ENCODE assay signal across 11 cellular contexts in the genomic region with DNA sequence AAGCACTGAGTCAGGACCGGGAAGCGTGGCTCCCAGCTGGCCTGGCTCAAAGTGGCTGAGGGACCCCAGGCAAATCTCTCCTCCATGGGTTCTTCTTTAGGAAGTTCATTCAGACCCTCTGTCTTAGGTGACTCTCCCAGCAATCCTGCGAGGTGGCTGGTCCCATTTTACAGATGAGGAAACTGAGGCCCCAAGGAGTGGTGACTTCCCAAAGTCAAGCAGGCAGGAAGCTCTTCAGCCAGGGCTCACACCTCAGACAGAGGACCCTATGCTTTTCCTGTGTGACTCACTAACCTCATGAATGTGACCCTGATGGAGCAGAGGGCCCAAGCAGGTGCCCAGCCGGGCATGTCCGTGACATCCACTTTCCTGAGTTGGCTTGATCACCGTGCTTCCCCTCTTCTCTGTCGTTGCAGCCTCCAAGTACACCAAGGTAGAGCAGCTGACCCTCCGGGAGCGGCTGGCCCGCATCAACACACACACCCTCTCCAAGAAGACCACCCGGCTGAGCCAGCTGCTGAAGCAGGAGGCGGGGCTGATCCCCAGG. TPM values are rescaled to one million over a fixed set of nuclear protein-coding genes. Genes with fewer than 3 reads are reported as not detected.
DNase-seq lines count a peak whose midpoint lies in the region; ATAC-seq and TF ChIP-seq lines count a peak whose summit lies in the region.
"Had no signal": no experiment of that assay in that cellular context is flagged by ENCODE, and none has a peak within 500 bp of the region (broad histone marks: within the 10 kb centered on the region; RNA-seq: fewer than 3 reads in every experiment).

No MANE protein-coding gene starts in this region.

- H3K9me3 Mint-ChIP-seq in activated naive CD4-positive, alpha-beta T cell treated with anti-CD3 and anti-CD28 coated beads for 36 hours = no peaks in the 10 kb centered on the region
- H3K9me3 Mint-ChIP-seq: H9 had no signal

- POLR2A ChIA-PET in PC-9 (lab: Charles Lee; ENCODE audit: unreplicated experiment) = no interaction called here

- no peaks in the 10 kb centered on the region for H3K79me2 ChIP-seq in PC-9 (ENCODE audit: low read depth)
- H3K79me2 ChIP-seq in osteoblast (ENCODE audit: insufficient read depth, low read length) = no peaks in the 10 kb centered on the region

- DNase-seq in PC-9 (no peak), kidney epithelial cell (ENCODE audit: low read depth) (peak; percentile 47), osteoblast (ENCODE audit: insufficient read length, low spot score, missing footprints) (no peak)
- DNase-seq in activated naive CD4-positive, alpha-beta T cell (lab: John Stamatoyannopoulos, UW) = no peak
- no peak for DNase-seq in activated naive CD4-positive, alpha-beta T cell treated with anti-CD3 and anti-CD28 coated beads for 36 hours

- H3K4me2 ChIP-seq in BLaER1 treated with 17β-estradiol and CSF1 and Interleukin-3, amounts not matched to agents 10 nM and 100 nM = peak overlapping the region; percentile 47 to 77 (median 68)
- H3K4me2 ChIP-seq in PC-9 (no peak overlapping the region), osteoblast (ENCODE audit: insufficient read depth, low read length) (no peak overlapping the region)

- no peak overlapping the region for H3K27ac Mint-ChIP-seq in activated naive CD4-positive, alpha-beta T cell treated with anti-CD3 and anti-CD28 coated beads for 36 hours
- H3K27ac Mint-ChIP-seq: H9 had no signal

- peak; percentile 29 for ATAC-seq in GM21786 (IDR thresholded peaks at IDR 0.05; ENCODE audit: unreplicated experiment)
- no peak for ATAC-seq in GM18868 (IDR thresholded peaks at IDR 0.05; ENCODE audit: unreplicated experiment)

- CTCF ChIA-PET in PC-9 (lab: Charles Lee) = interaction anchor here (0.6 to 2.5 kb wide), 7 partner anchors 8 to 250 kb away, joined by 3 to 9 read pairs (median 5); no protein-coding TSS in a partner anchor
- CTCF ChIA-PET in activated naive CD4-positive, alpha-beta T cell treated with anti-CD3 and anti-CD28 coated beads for 36 hours (lab: Charles Lee) = interaction anchor here (0.8 to 3.8 kb wide), 27 partner anchors 9 to 260 kb away, joined by 3 to 19 read pairs (median 4); a partner anchor contains a TSS

- no peak overlapping the region for H3K4me3 Mint-ChIP-seq in activated naive CD4-positive, alpha-beta T cell treated with anti-CD3 and anti-CD28 coated beads for 36 hours
- H3K4me3 Mint-ChIP-seq: H9 had no signal

- H2AFZ ChIP-seq in PC-9 = no peak overlapping the region
- no peak overlapping the region for H2AFZ ChIP-seq in osteoblast (ENCODE audit: low read length)

- H3K9me3 ChIP-seq in BLaER1 treated with 17β-estradiol and CSF1 and Interleukin-3, amounts not matched to agents 10 nM and 100 nM (replicated peaks in 1 of 11) = no peaks in the 10 kb centered on the region
- H3K9me3 ChIP-seq in PC-9 (ENCODE audit: insufficient read depth, low read depth) (no peaks in the 10 kb centered on the region), osteoblast (ENCODE audit: low read depth, low read length) (no peaks in the 10 kb centered on the region)
- H3K9me3 ChIP-seq: colonic mucosa, Peyer's patch had no signal

- no peaks in the 10 kb centered on the region for H3K9me2 ChIP-seq in PC-9 (ENCODE audit: insufficient read depth)

- no peaks in the 10 kb centered on the region for H3K27me3 Mint-ChIP-seq in activated naive CD4-positive, alpha-beta T cell treated with anti-CD3 and anti-CD28 coated beads for 36 hours (ENCODE audit: low read depth)

- peak overlapping the region in 4 of 11 experiments; percentile 1 to 31 (median 14); a peak in 3 of 22 replicates for H3K27ac ChIP-seq in BLaER1 treated with 17β-estradiol and CSF1 and Interleukin-3, amounts not matched to agents 10 nM and 100 nM
- peak overlapping the region; percentile 54 for H3K27ac ChIP-seq in PC-9
- H3K27ac ChIP-seq in osteoblast (ENCODE audit: low read depth, low read length) = no peak overlapping the region
- H3K27ac ChIP-seq: colonic mucosa had no signal

- BruUV-seq in PC-9 (replicated peaks; lab: Mats Ljungman, UMichigan) = no TSS peak

- 0 out of 22 replicates have a peak, but pooled peaks cover 0 to 9% (median 0%) of the 10 kb centered on the region in 11 experiments for H4K20me1 ChIP-seq in BLaER1 treated with 17β-estradiol and CSF1 and Interleukin-3, amounts not matched to agents 10 nM and 100 nM
- H4K20me1 ChIP-seq in PC-9 (ENCODE audit: insufficient read depth) (no peaks in the 10 kb centered on the region), osteoblast (ENCODE audit: insufficient read depth, low read length) (no peaks in the 10 kb centered on the region)

- peaks cover 10 to 19% (median 18%) of the 10 kb centered on the region in 10 experiments; a peak in 19 of 20 replicates for H3K4me1 ChIP-seq in BLaER1 treated with 17β-estradiol and CSF1 and Interleukin-3, amounts not matched to agents 10 nM and 100 nM
- peaks cover 42% of the 10 kb centered on the region for H3K4me1 ChIP-seq in PC-9 (replicated peaks; ENCODE audit: insufficient read depth)
- H3K4me1 ChIP-seq in osteoblast (ENCODE audit: insufficient read depth, low read length) = peaks cover 8% of the 10 kb centered on the region
- H3K4me1 ChIP-seq: colonic mucosa had no signal

- peak overlapping the region in 1 of 11 experiments; percentile 15; a peak in 1 of 22 replicates for H3K9ac ChIP-seq in BLaER1 treated with 17β-estradiol and CSF1 and Interleukin-3, amounts not matched to agents 10 nM and 100 nM

- H3K27me3 ChIP-seq in BLaER1 treated with 17β-estradiol and CSF1 and Interleukin-3, amounts not matched to agents 10 nM and 100 nM = no peaks in the 10 kb centered on the region
- H3K27me3 ChIP-seq in PC-9 (ENCODE audit: insufficient read depth, low read depth) (no peaks in the 10 kb centered on the region), kidney epithelial cell (ENCODE audit: control insufficient read depth, insufficient read depth, low read length) (no peaks in the 10 kb centered on the region), osteoblast (ENCODE audit: insufficient read depth, low read length) (no peaks in the 10 kb centered on the region)
- H3K27me3 ChIP-seq: colonic mucosa, Peyer's patch had no signal

- peaks cover 8% of the 10 kb centered on the region for H3K4me1 Mint-ChIP-seq in activated naive CD4-positive, alpha-beta T cell treated with anti-CD3 and anti-CD28 coated beads for 36 hours (ENCODE audit: low read depth)

- H3K36me3 Mint-ChIP-seq in activated naive CD4-positive, alpha-beta T cell treated with anti-CD3 and anti-CD28 coated beads for 36 hours (ENCODE audit: low read depth) = no peaks in the 10 kb centered on the region

- H3K4me3 ChIP-seq in BLaER1 treated with 17β-estradiol and CSF1 and Interleukin-3, amounts not matched to agents 10 nM and 100 nM = no peak overlapping the region
- H3K4me3 ChIP-seq in PC-9 (no peak overlapping the region), kidney epithelial cell (ENCODE audit: low read depth, low read length) (no peak overlapping the region), osteoblast (ENCODE audit: insufficient read depth, low read length) (no peak overlapping the region)
- H3K4me3 ChIP-seq: colonic mucosa had no signal

- peaks cover 42% of the 10 kb centered on the region for H3F3A ChIP-seq in PC-9 (ENCODE audit: insufficient read depth, low read depth)

- TF ChIP-seq CTCF in PC-9 (conservative IDR thresholded peaks at IDR 0.05) (no peak), kidney epithelial cell (IDR thresholded peaks at IDR 0.05; ENCODE audit: insufficient read depth, low read length, poor library complexity, severe bottlenecking) (no peak), osteoblast (IDR thresholded peaks at IDR 0.05; ENCODE audit: extremely low read depth, low read depth, low read length) (no peak)

- H3K36me3 ChIP-seq in BLaER1 treated with 17β-estradiol and CSF1 and Interleukin-3, amounts not matched to agents 10 nM and 100 nM = no peaks in the 10 kb centered on the region
- H3K36me3 ChIP-seq in PC-9 (ENCODE audit: low read depth) (no peaks in the 10 kb centered on the region), kidney epithelial cell (ENCODE audit: control insufficient read depth, insufficient read depth, low read length) (no peaks in the 10 kb centered on the region), osteoblast (ENCODE audit: insufficient read depth, low read length) (no peaks in the 10 kb centered on the region)
- H3K36me3 ChIP-seq: colonic mucosa had no signal

- intact Hi-C loops in PC-9 (cut with micrococcal nuclease; ENCODE audit: unreplicated experiment) = loop anchor here (1.0 to 5.0 kb wide), 8 partner anchors 37 to 346 kb away; a partner anchor contains a TSS
- intact Hi-C loops in activated naive CD4-positive, alpha-beta T cell treated with anti-CD3 and anti-CD28 coated beads for 36 hours (cut with micrococcal nuclease) = loop anchor here (1.0 to 5.0 kb wide), 7 partner anchors 41 to 301 kb away; no protein-coding TSS in a partner anchor

RNA-seq across cellular contexts. Expression of a gene that starts 36.5 kb away (rescaled TPM):
- total RNA-seq in PC-9 (2021) (5.5 and 8.6 TPM in 2 replicates), kidney epithelial cell (4.1 and 5.5 TPM in 2 replicates), osteoblast (0.72 and 0.88 TPM in 2 replicates)
- total RNA-seq in activated naive CD4-positive, alpha-beta T cell treated with anti-CD3 and anti-CD28 coated beads for 36 hours = 1 to 10 TPM in 1 of 2 experiments, under 1 TPM in 1; 0.95 to 2.0 TPM

Comparison
In these comparisons a context has a peak if more than half of its experiments do, and no peak if none do; other contexts are left out.
1. H3K4me2 ChIP-seq: peak in BLaER1 treated with 17β-estradiol and CSF1 and Interleukin-3, amounts not matched to agents 10 nM and 100 nM (11 of 11); none in PC-9 (single experiment) and osteoblast (single experiment).